Comparison of ENCODE assay signal across 19 cellular contexts in genomic region chr7:84200859-84201258, GRCh38. TPM values are rescaled to one million over a fixed set of nuclear protein-coding genes. Genes with fewer than 3 reads are reported as not detected.
DNase-seq lines count a peak whose midpoint lies in the region; ATAC-seq and TF ChIP-seq lines count a peak whose summit lies in the region.
"Had no signal": no experiment of that assay in that cellular context is flagged by ENCODE, and none has a peak within 500 bp of the region (broad histone marks: within the 10 kb centered on the region; RNA-seq: fewer than 3 reads in every experiment).

No MANE protein-coding gene starts in this region.

- H3K4me1 Mint-ChIP-seq in neural progenitor cell, result peaks cover 61% of the 10 kb centered on the region
- H3K4me1 Mint-ChIP-seq: activated B cell treated with CpG ODN at 0.5 μM for 24 hours; activated T-helper 17 cell treated with anti-CD3 and anti-CD28 coated beads, Interleukin-2, amount 50 U/mL, for 72 hours had no signal

- H3K27ac Mint-ChIP-seq in neural progenitor cell, result peak overlapping the region; percentile 88
- H3K27ac Mint-ChIP-seq: activated B cell treated with CpG ODN at 0.5 μM for 24 hours; activated T-helper 17 cell treated with anti-CD3 and anti-CD28 coated beads, Interleukin-2, amount 50 U/mL, for 72 hours had no signal

- H3F3A ChIP-seq in neural progenitor cell (ENCODE audit: low read depth), result peaks cover 53% of the 10 kb centered on the region

- H3K36me3 ChIP-seq in neural progenitor cell (no peaks in the 10 kb centered on the region), esophagus muscularis mucosa (no peaks in the 10 kb centered on the region), BE2C (no peaks in the 10 kb centered on the region)
- H3K36me3 ChIP-seq: stomach had no signal

- no peaks in the 10 kb centered on the region for H3K27me3 ChIP-seq in neural progenitor cell
- no peaks in the 10 kb centered on the region for H3K27me3 ChIP-seq in esophagus muscularis mucosa
- no peaks in the 10 kb centered on the region for H3K27me3 ChIP-seq in BE2C
- H3K27me3 ChIP-seq: stomach had no signal

- H4K20me1 ChIP-seq in neural progenitor cell (ENCODE audit: low read depth), result no peaks in the 10 kb centered on the region

- no peaks in the 10 kb centered on the region for H3K9me3 ChIP-seq in neural progenitor cell (ENCODE audit: low read depth)
- H3K9me3 ChIP-seq in esophagus muscularis mucosa, result no peaks in the 10 kb centered on the region
- H3K9me3 ChIP-seq in BE2C, result no peaks in the 10 kb centered on the region
- H3K9me3 ChIP-seq: stomach had no signal

- intact Hi-C loops in esophagus muscularis mucosa (cut with DNase I), result no loop called here

- H3K4me3 ChIP-seq in choroid plexus epithelial cell (ENCODE audit: low read depth, low read length), result no peak overlapping the region
- no peak overlapping the region for H3K4me3 ChIP-seq in neural progenitor cell
- no peak overlapping the region for H3K4me3 ChIP-seq in esophagus muscularis mucosa
- H3K4me3 ChIP-seq in BE2C (ENCODE audit: low read depth, low read length), result no peak overlapping the region
- H3K4me3 ChIP-seq: stomach had no signal

- no peaks in the 10 kb centered on the region for H3K79me2 ChIP-seq in neural progenitor cell (ENCODE audit: low read depth)

- H3K4me1 ChIP-seq in neural progenitor cell (peaks cover 68% of the 10 kb centered on the region), esophagus muscularis mucosa (peaks cover 0 to 22% (median 8%) of the 10 kb centered on the region in 4 donors), BE2C (no peaks in the 10 kb centered on the region)

- H3K27me3 Mint-ChIP-seq in neural progenitor cell (ENCODE audit: insufficient read depth, low read depth), result peaks cover 2% of the 10 kb centered on the region
- H3K27me3 Mint-ChIP-seq: activated B cell treated with CpG ODN at 0.5 μM for 24 hours; activated T-helper 17 cell treated with anti-CD3 and anti-CD28 coated beads, Interleukin-2, amount 50 U/mL, for 72 hours had no signal

- DNase-seq in ELR (ENCODE audit: low read depth) (peak; percentile 83), NCI-H2171 (lab: John Stamatoyannopoulos, UW) (peak; percentile 43), choroid plexus epithelial cell (ENCODE audit: low read depth) (peak; percentile 57), neural progenitor cell (ENCODE audit: low spot score) (peak; percentile 27), NCI-H2081 treated with DMSO at 0.1 percent for 48 hours (lab: John Stamatoyannopoulos, UW) (no peak), esophagus muscularis mucosa (ENCODE audit: extremely low spot score) (no peak), BE2C (no peak)
- DNase-seq: activated B cell treated with CpG ODN at 0.5 μM for 24 hours; activated CD8-positive, alpha-beta memory T cell treated with anti-CD3 and anti-CD28 coated beads for 24 hours; amniotic stem cell; Calu3; cortex of kidney; erythroblast; NCI-H1694 treated with DMSO at 0.1 percent for 48 hours; NCI-H526; stomach; SW 1271 had no signal

- TF ChIP-seq CTCF in choroid plexus epithelial cell (conservative IDR thresholded peaks at IDR 0.05; ENCODE audit: low read depth, low read length) (no peak), neural progenitor cell (IDR thresholded peaks at IDR 0.05) (no peak), esophagus muscularis mucosa (IDR thresholded peaks at IDR 0.05) (no peak), BE2C (IDR thresholded peaks at IDR 0.05; ENCODE audit: low read depth, low read length) (no peak)

- H3K27ac ChIP-seq in neural progenitor cell (peak overlapping the region; percentile 90), esophagus muscularis mucosa (replicated peaks in 1 of 4) (no peak overlapping the region)
- H3K27ac ChIP-seq: stomach had no signal

- no peak for TF ChIP-seq POLR2A in esophagus muscularis mucosa (IDR thresholded peaks at IDR 0.05; ENCODE audit: low read depth)

- no peak for TF ChIP-seq EP300 in esophagus muscularis mucosa (IDR thresholded peaks at IDR 0.05)

- H3K4me2 ChIP-seq in neural progenitor cell, result peak overlapping the region; percentile 50

- H2AFZ ChIP-seq in neural progenitor cell (replicated peaks), result no peak overlapping the region

- WGBS in esophagus muscularis mucosa, result 65% methylated on average over 3 of the region's 3 CpGs

- peak overlapping the region; percentile 5 for H3K4me3 Mint-ChIP-seq in neural progenitor cell
- H3K4me3 Mint-ChIP-seq: activated B cell treated with CpG ODN at 0.5 μM for 24 hours; activated T-helper 17 cell treated with anti-CD3 and anti-CD28 coated beads, Interleukin-2, amount 50 U/mL, for 72 hours had no signal

- no peak for ATAC-seq in GM19328 (IDR thresholded peaks at IDR 0.05; ENCODE audit: unreplicated experiment)
- ATAC-seq: activated T-helper 17 cell treated with anti-CD3 and anti-CD28 coated beads, Interleukin-2, amount 50 U/mL, for 72 hours had no signal

- no peak overlapping the region for H3K9ac ChIP-seq in neural progenitor cell

- H3K36me3 Mint-ChIP-seq in neural progenitor cell, result no peaks in the 10 kb centered on the region

- H3K9me3 Mint-ChIP-seq in neural progenitor cell, result no peaks in the 10 kb centered on the region
- H3K9me3 Mint-ChIP-seq: activated B cell treated with CpG ODN at 0.5 μM for 24 hours; activated T-helper 17 cell treated with anti-CD3 and anti-CD28 coated beads, Interleukin-2, amount 50 U/mL, for 72 hours had no signal

RNA-seq across cellular contexts. Expression of gene SEMA3A, which starts 6.3 kb away (rescaled TPM):
- total RNA-seq in neural progenitor cell (ENCODE audit: low replicate concordance) (69.5 and 134 TPM in 2 replicates), esophagus muscularis mucosa (10 to 100 TPM; 27.8 to 39.0 (median 34.5) TPM)
- polyA plus RNA-seq in BE2C (2012; ENCODE audit: insufficient read depth, insufficient read length, low read depth), result 51.7 TPM
- total RNA-seq: activated B cell treated with CpG ODN at 0.5 μM for 24 hours had no signal

Comparison
In these comparisons a context has a peak if more than half of its experiments do, and no peak if none do; other contexts are left out.
1. DNase-seq: peak in ELR (single experiment), NCI-H2171 (single experiment), choroid plexus epithelial cell (single experiment) and neural progenitor cell (single experiment); none in NCI-H2081 treated with DMSO at 0.1 percent for 48 hours (single experiment), esophagus muscularis mucosa (single experiment) and BE2C (single experiment).